In genomic region chr12:24081581-24081980, GRCh38 we compare ENCODE assay signal across 2 cellular contexts.
TF ChIP-seq lines count a peak whose summit lies in the region.

No MANE protein-coding gene starts in this region.

TF ChIP-seq in SK-N-SH treated with all-trans-retinoic acid at 6 μM for 48 hours, 23 proteins besides CTCF, POLR2A, EP300 and RAD21 (continued from another document):
- 0 out of 2 replicates have a peak, but pooled peaks have one; percentile 3 for TF ChIP-seq TSHZ2 (CRISPR knock-in tag; IDR thresholded peaks at IDR 0.05)

TF ChIP-seq in SK-N-SH, 30 proteins besides CTCF, POLR2A, EP300 and RAD21 (continued from another document):
- TF ChIP-seq ZBTB33 (IDR thresholded peaks at IDR 0.05; ENCODE audit: borderline replicate concordance, low read depth), result no peak
